8 cellular contexts compared by ENCODE assay signal in genomic region chr10:100346765-100347567, GRCh38. TPM values are rescaled to one million over a fixed set of nuclear protein-coding genes. Genes with fewer than 3 reads are reported as not detected.
DNase-seq lines count a peak whose midpoint lies in the region; ATAC-seq and TF ChIP-seq lines count a peak whose summit lies in the region.

Gene SCD (plus strand): TSS chr10:100347233. CDS start chr10:100347505, 272 bp downstream.

- peak; percentile 93 for TF ChIP-seq POLR2A in prostate gland (IDR thresholded peaks at IDR 0.05)

- H3K36me3 Mint-ChIP-seq in T-helper 17 cell (ENCODE audit: low read depth) = no peaks in the 10 kb centered on the region

- peaks cover 22% of the 10 kb centered on the region for H3K4me1 Mint-ChIP-seq in T-helper 17 cell

- peak within 1 kb of the TSS; percentile 56 to 82 for H3K4me3 ChIP-seq in prostate gland

- no peaks in the 10 kb centered on the region for H3K36me3 ChIP-seq in prostate gland

- peak; percentile 92 for DNase-seq in NCI-H1694 treated with DMSO at 0.1 percent for 48 hours (lab: John Stamatoyannopoulos, UW)
- DNase-seq in T-helper 17 cell = peak; percentile 44 to 66 (median 47)
- DNase-seq in amniotic stem cell (lab: John Stamatoyannopoulos, UW) = peak; percentile 79
- DNase-seq in left ventricle myocardium superior = peak; percentile 77
- DNase-seq in prostate gland (ENCODE audit: low spot score) = peak; percentile 94
- peak; percentile 85 for DNase-seq in ureter (ENCODE audit: low spot score)

- peaks cover under 1% of the 10 kb centered on the region for H3K4me1 ChIP-seq in prostate gland (replicated peaks)

- TF ChIP-seq CTCF in prostate gland (IDR thresholded peaks at IDR 0.05) = peak in 1 of 4 experiments; percentile 4

- H3K9me3 ChIP-seq in T-helper 17 cell (ENCODE audit: control insufficient read depth, low read length, poor library complexity, severe bottlenecking) (no peaks in the 10 kb centered on the region), prostate gland (no peaks in the 10 kb centered on the region)

- no peak within 1 kb of the TSS for H3K27ac Mint-ChIP-seq in T-helper 17 cell

- WGBS in prostate gland = under 1% methylated on average over 29 of the region's 73 CpGs

- no peaks in the 10 kb centered on the region for H3K27me3 ChIP-seq in prostate gland (replicated peaks; ENCODE audit: insufficient read depth)

- H3K27me3 Mint-ChIP-seq in T-helper 17 cell = peaks cover 20% of the 10 kb centered on the region

- ATAC-seq in GM18499 (IDR thresholded peaks at IDR 0.05; ENCODE audit: insufficient read depth, unreplicated experiment) = peak; percentile 71
- ATAC-seq in HG02938 (IDR thresholded peaks at IDR 0.05; ENCODE audit: unreplicated experiment) = peak; percentile 85
- peak; percentile 91 for ATAC-seq in T-helper 17 cell
- peak; percentile 87 for ATAC-seq in left ventricle myocardium superior

- intact Hi-C loops in left ventricle myocardium superior (cut with micrococcal nuclease) (no loop called here), prostate gland (cut with DNase I) (no loop called here)

- H3K27ac ChIP-seq in prostate gland = peak within 1 kb of the TSS; percentile 84 to 88

- H3K4me3 Mint-ChIP-seq in T-helper 17 cell = peak within 1 kb of the TSS; percentile 90

RNA-seq across cellular contexts. Expression of gene SCD, which starts in this region (rescaled TPM):
- total RNA-seq in T-helper 17 cell = 1 to 10 TPM in 1 of 2 donors, under 1 TPM in 1; 0.77 to 1.5 TPM
- total RNA-seq in left ventricle myocardium superior = 13.2 TPM
- 100 to 1,000 TPM in 1 of 2 donors, 10 to 100 TPM in 1; 95.5 to 179 TPM for total RNA-seq in prostate gland
- total RNA-seq in ureter = 45.8 TPM

Comparison
In these comparisons a context has a peak if more than half of its experiments do, and no peak if none do; other contexts are left out.
1. Peak in every context shown above with its lines: DNase-seq, ATAC-seq, H3K4me3 ChIP-seq and H3K27ac ChIP-seq.